In genomic region chr17:38752119-38752929, GRCh38 we compare ENCODE assay signal across 8 cellular contexts. TPM values are rescaled to one million over a fixed set of nuclear protein-coding genes. Genes with fewer than 3 reads are reported as not detected.
A peak's percentile ranks its signal among the peaks of the same experiment; 100 is the strongest.
DNase-seq lines count a peak whose midpoint lies in the region; ATAC-seq and TF ChIP-seq lines count a peak whose summit lies in the region.

TSS of gene PSMB3 (plus strand) at chr17:38752741. CDS start at chr17:38752827, 86 bp downstream.

- peak; percentile 35; the same call in 1 of the 2 replicates for TF ChIP-seq POLR2A in IMR-90 (IDR thresholded peaks at IDR 0.05; ENCODE audit: low read depth, low read length)

- H3K4me3 ChIP-seq in IMR-90 (ENCODE audit: insufficient read depth, low read depth, low read length) (peak within 1 kb of the TSS; percentile 84), OCI-LY7 (ENCODE audit: low read depth, low read length, poor library complexity, severe bottlenecking) (peak within 1 kb of the TSS; percentile 79)

- in situ Hi-C loops in IMR-90 (cut with MboI; ENCODE audit: low sequenced_read_pairs) = no loop called here

- peak within 1 kb of the TSS; percentile 68 for H4K91ac ChIP-seq in IMR-90 (ENCODE audit: insufficient read depth, low read depth, low read length)

- H3K14ac ChIP-seq in IMR-90 (replicated peaks; ENCODE audit: low read depth, low read length) = peak within 1 kb of the TSS; percentile 90

- peaks cover 14% of the 10 kb centered on the region for H3K36me3 ChIP-seq in IMR-90 (ENCODE audit: control insufficient read depth, insufficient read depth, low read length)
- peaks cover 36% of the 10 kb centered on the region for H3K36me3 ChIP-seq in OCI-LY7 (ENCODE audit: insufficient read depth, low read length)

- POLR2A ChIA-PET in IMR-90 (lab: Charles Lee; ENCODE audit: unreplicated experiment) (no interaction called here), OCI-LY7 (lab: Charles Lee) (interaction anchor here (0.7 to 1.5 kb wide), 4 partner anchors 42 to 117 kb away, joined by 3 to 4 read pairs (median 3); partner anchors contain the start of gene RPL23)

- peak within 1 kb of the TSS; percentile 83 for H4K5ac ChIP-seq in IMR-90 (ENCODE audit: low read depth, low read length)

- no peak for TF ChIP-seq CTCF in IMR-90 (conservative IDR thresholded peaks at IDR 0.05; ENCODE audit: low read depth, low read length)
- TF ChIP-seq CTCF in OCI-LY7 (conservative IDR thresholded peaks at IDR 0.05; ENCODE audit: low read length) = no peak

- no peak within 1 kb of the TSS; the same call in 2 of the 3 replicates for H2BK15ac ChIP-seq in IMR-90 (ENCODE audit: low read depth, low read length)

- H3K27me3 ChIP-seq in IMR-90 (ENCODE audit: control insufficient read depth, insufficient read depth, low read length) = no peaks in the 10 kb centered on the region

- H3K9me3 ChIP-seq in IMR-90 (ENCODE audit: control insufficient read depth, insufficient read depth, low read length) (no peaks in the 10 kb centered on the region), OCI-LY7 (ENCODE audit: low read length) (no peaks in the 10 kb centered on the region)

- H2AK9ac ChIP-seq in IMR-90 (replicated peaks; ENCODE audit: low read depth, low read length, poor library complexity) = peak within 1 kb of the TSS; percentile 91

- peak within 1 kb of the TSS; percentile 97 for H3K9ac ChIP-seq in IMR-90 (ENCODE audit: low read depth, low read length)

- H4K20me1 ChIP-seq in IMR-90 (ENCODE audit: insufficient read depth, low read length) (peaks cover 7% of the 10 kb centered on the region; the same call in 1 of the 2 replicates), OCI-LY7 (ENCODE audit: insufficient read depth, low read length) (no peaks in the 10 kb centered on the region)

- no peaks in the 10 kb centered on the region for H3K9me2 ChIP-seq in OCI-LY7 (ENCODE audit: insufficient read depth, low read length)

- BruUV-seq in IMR-90 (replicated peaks; lab: Mats Ljungman, UMichigan) (no TSS peak), OCI-LY7 (replicated peaks; lab: Mats Ljungman, UMichigan) (TSS peak; percentile 97)

- peak within 1 kb of the TSS; percentile 45 to 91 for H4K8ac ChIP-seq in IMR-90 (ENCODE audit: low read depth in 2 of 2, low read length in 2 of 2)

- peak within 1 kb of the TSS; percentile 70 for H3K18ac ChIP-seq in IMR-90 (ENCODE audit: low read depth, low read length)

- peak; percentile 78 for ATAC-seq in GM21529 (IDR thresholded peaks at IDR 0.05; ENCODE audit: unreplicated experiment)
- ATAC-seq in IMR-90 (ENCODE audit: low read depth) = peak; percentile 80

- no peak within 1 kb of the TSS; the same call in 1 of the 2 replicates for H2BK120ac ChIP-seq in IMR-90 (ENCODE audit: low read depth, low read length)

- peaks cover 22% of the 10 kb centered on the region for H3K79me2 ChIP-seq in OCI-LY7 (ENCODE audit: insufficient read depth, low read depth, low read length)

- peaks cover 1% of the 10 kb centered on the region; the same call in 1 of the 2 replicates for H3K4me1 ChIP-seq in IMR-90 (ENCODE audit: control insufficient read depth, insufficient read depth, low read length)
- peaks cover 40% of the 10 kb centered on the region for H3K4me1 ChIP-seq in OCI-LY7 (ENCODE audit: insufficient read depth, low read length, poor library complexity, severe bottlenecking)

- peaks cover 8 to 39% of the 10 kb centered on the region in 2 experiments; a peak in 3 of 4 replicates for H3K79me1 ChIP-seq in IMR-90 (ENCODE audit: low read depth in 1 of 2, low read length in 2 of 2)

- H3K4me2 ChIP-seq in IMR-90 (ENCODE audit: low read depth, low read length) (peak within 1 kb of the TSS; percentile 91), OCI-LY7 (ENCODE audit: low read length) (peak within 1 kb of the TSS; percentile 93)

- H2AFZ ChIP-seq in IMR-90 (replicated peaks; ENCODE audit: low read length, poor library complexity) = peak within 1 kb of the TSS; percentile 97
- H2AFZ ChIP-seq in OCI-LY7 (ENCODE audit: low read length) = peak within 1 kb of the TSS; percentile 64; the same call in 1 of the 2 replicates

- H2BK5ac ChIP-seq in IMR-90 (ENCODE audit: low read depth, low read length, poor library complexity, severe bottlenecking) = peak within 1 kb of the TSS; percentile 87

- peak within 1 kb of the TSS; percentile 94 for H2AK5ac ChIP-seq in IMR-90 (ENCODE audit: low read depth, low read length)

- CTCF ChIA-PET in IMR-90 (lab: Yijun Ruan, JAX) = interaction anchor here (0.6 to 1.1 kb wide), 3 partner anchors 10 to 56 kb away, joined by 3 read pairs; no protein-coding TSS in a partner anchor
- CTCF ChIA-PET in OCI-LY7 (lab: Charles Lee; ENCODE audit: unreplicated experiment) = no interaction called here

- WGBS in IMR-90 (ENCODE audit: extremely low coverage in 2 of 2, insufficient read length in 1 of 2), 2 experiments = 0% methylated on average over 26 of the region's 46 CpGs; no CpG with 5 or more reads in 1 of the 2 experiments

- H3K56ac ChIP-seq in IMR-90 (ENCODE audit: extremely low read depth, insufficient read depth, low read length) = peak within 1 kb of the TSS; percentile 74

- H3K4ac ChIP-seq in IMR-90 (ENCODE audit: low read depth, low read length) = peak within 1 kb of the TSS; percentile 93

- no peaks in the 10 kb centered on the region for H3K9me1 ChIP-seq in IMR-90 (ENCODE audit: insufficient read depth, low read length)

- dilution Hi-C loops in IMR-90 (cut with HindIII; ENCODE audit: low sequenced_read_pairs, unreplicated experiment) = no loop called here

- DNase-seq in DMS 273 treated with DMSO at 0.1 percent for 48 hours (lab: John Stamatoyannopoulos, UW) (peak; percentile 100), IMR-90 (peak; percentile 100), OCI-LY7 (ENCODE audit: low spot score) (peak; percentile 100), activated T-cell treated with anti-CD3 and anti-CD28 coated beads for 1 hour (ENCODE audit: low read depth) (peak; percentile 91), epidermal melanocyte (ENCODE audit: insufficient read length, low spot score) (peak; percentile 98), middle frontal gyrus (ENCODE audit: extremely low spot score, low spot score) (peak; percentile 99)
- peak; percentile 90 to 92 for DNase-seq in stimulated activated CD8-positive, alpha-beta memory T cell treated with anti-CD3 and anti-CD28 coated beads, Interleukin-2, amount 100 ng/mL, for 1 hour (ENCODE audit: low read depth in 2 of 2)

- H3K27ac ChIP-seq in IMR-90 (ENCODE audit: insufficient read depth, low read length) = peak within 1 kb of the TSS; percentile 90
- H3K27ac ChIP-seq in OCI-LY7 (ENCODE audit: low read depth, low read length, poor library complexity, severe bottlenecking) = peak within 1 kb of the TSS; percentile 76

- H2BK20ac ChIP-seq in IMR-90 (ENCODE audit: low read depth, low read length) = no peak within 1 kb of the TSS

- TF ChIP-seq RAD21 in IMR-90 (IDR thresholded peaks at IDR 0.05; ENCODE audit: low read length) = no peak

- H3K23ac ChIP-seq in IMR-90 (ENCODE audit: low read depth, low read length) = peak within 1 kb of the TSS; percentile 75; the same call in 1 of the 2 replicates

- intact Hi-C loops in IMR-90 (cut with micrococcal nuclease) (loop anchor here (1.0 to 5.0 kb wide), 2 partner anchors 75 to 120 kb away; partner anchors contain the start of gene LASP1), OCI-LY7 (cut with micrococcal nuclease; ENCODE audit: unreplicated experiment) (loop anchor here (2.0 to 5.0 kb wide), 3 partner anchors 100 to 400 kb away; partner anchors contain the start of genes PLXDC1 and RPL23)

TF ChIP-seq in IMR-90, 13 proteins besides CTCF, POLR2A, EP300 and RAD21:
- TF ChIP-seq, protein P1, sequence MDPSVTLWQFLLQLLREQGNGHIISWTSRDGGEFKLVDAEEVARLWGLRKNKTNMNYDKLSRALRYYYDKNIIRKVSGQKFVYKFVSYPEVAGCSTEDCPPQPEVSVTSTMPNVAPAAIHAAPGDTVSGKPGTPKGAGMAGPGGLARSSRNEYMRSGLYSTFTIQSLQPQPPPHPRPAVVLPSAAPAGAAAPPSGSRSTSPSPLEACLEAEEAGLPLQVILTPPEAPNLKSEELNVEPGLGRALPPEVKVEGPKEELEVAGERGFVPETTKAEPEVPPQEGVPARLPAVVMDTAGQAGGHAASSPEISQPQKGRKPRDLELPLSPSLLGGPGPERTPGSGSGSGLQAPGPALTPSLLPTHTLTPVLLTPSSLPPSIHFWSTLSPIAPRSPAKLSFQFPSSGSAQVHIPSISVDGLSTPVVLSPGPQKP (IDR thresholded peaks at IDR 0.05; ENCODE audit: borderline replicate concordance, low read depth, low read length) = no peak
- no peak for TF ChIP-seq NFE2L2 (IDR thresholded peaks at IDR 0.05; ENCODE audit: low read depth, low read length)
- TF ChIP-seq CHD1 (IDR thresholded peaks at IDR 0.05; ENCODE audit: low read depth, low read length) = no peak
- no peak; the same call in 1 of the 2 replicates for TF ChIP-seq MAFK (IDR thresholded peaks at IDR 0.05; ENCODE audit: low read depth, low read length)
- TF ChIP-seq RFX5 (IDR thresholded peaks at IDR 0.05; ENCODE audit: low read depth, low read length) = no peak
- 0 out of 2 replicates have a peak, but pooled peaks have one; percentile 51 for TF ChIP-seq BHLHE40 (IDR thresholded peaks at IDR 0.05; ENCODE audit: low read depth, low read length)
- TF ChIP-seq CEBPB (IDR thresholded peaks at IDR 0.05; ENCODE audit: low read depth, low read length) = peak; percentile 93
- TF ChIP-seq FOS (IDR thresholded peaks at IDR 0.05; ENCODE audit: low read depth, low read length) = peak; percentile 42; the same call in 1 of the 2 replicates
- TF ChIP-seq USF2 (IDR thresholded peaks at IDR 0.05; ENCODE audit: low read depth, low read length) = peak; percentile 87
- peak; percentile 96 for TF ChIP-seq MXI1 (IDR thresholded peaks at IDR 0.05; ENCODE audit: borderline replicate concordance, low read depth, low read length)
- no peak for TF ChIP-seq MAZ (IDR thresholded peaks at IDR 0.05; ENCODE audit: borderline replicate concordance, low read depth, low read length)
- TF ChIP-seq SMC3 (IDR thresholded peaks at IDR 0.05; ENCODE audit: low read depth, low read length) = no peak
- TF ChIP-seq RCOR1 (IDR thresholded peaks at IDR 0.05; ENCODE audit: insufficient replicate concordance, low read length) = no peak
TF ChIP-seq in IMR-90: peak in this region for 5.

RNA-seq across cellular contexts. Expression of gene PSMB3, which starts in this region (rescaled TPM):
- total RNA-seq in IMR-90 (2012; rRNA removed) (510 and 828 TPM in 2 replicates), OCI-LY7 (2022) (231 and 246 TPM in 2 replicates)
- 480 and 525 TPM in 2 replicates for polyA plus RNA-seq in IMR-90 (2012; rRNA removed)
- polyA plus RNA-seq in IMR-90 (2012; cell fraction: cytosol; rRNA removed) = 600 and 763 TPM in 2 replicates
- polyA plus RNA-seq in IMR-90 (2012; cell fraction: nucleus; rRNA removed; ENCODE audit: low replicate concordance) = 201 and 228 TPM in 2 replicates
- total RNA-seq in OCI-LY7 (2014; rRNA removed; shearing (Covaris generic)) = 290 and 348 TPM in 2 replicates

Comparison
In these comparisons a context has a peak if more than half of its experiments do, and no peak if none do; other contexts are left out.
1. Peak in every context shown above with its lines: DNase-seq, ATAC-seq, H3K4me3 ChIP-seq and H3K27ac ChIP-seq.